26 cellular contexts compared by ENCODE assay signal in the genomic region with DNA sequence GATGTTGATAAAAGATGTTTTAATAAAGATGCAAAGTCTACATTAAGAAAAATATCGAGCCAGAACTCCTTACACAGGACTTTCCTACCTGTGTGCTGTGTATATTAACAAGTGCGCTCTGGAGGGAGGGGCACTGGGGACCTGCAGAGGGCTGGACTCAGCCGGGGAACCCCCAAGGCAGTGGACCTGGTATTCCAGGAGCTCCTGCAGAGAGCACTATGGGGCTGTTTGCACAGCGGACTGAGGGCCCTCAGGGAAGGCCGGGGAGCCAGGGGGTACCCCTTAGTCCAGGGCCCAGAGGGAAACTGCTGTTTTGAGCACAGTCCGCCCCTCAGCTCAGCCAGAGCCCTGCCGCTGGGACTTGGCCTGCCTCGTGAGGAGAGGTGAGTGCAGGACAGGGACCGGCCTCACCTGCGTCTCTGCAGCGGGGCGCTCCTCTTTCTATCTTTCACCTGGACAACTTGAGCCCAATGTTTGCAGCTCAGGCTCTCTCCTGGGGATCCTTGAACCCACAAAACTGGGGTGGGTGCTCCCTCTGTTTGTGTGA.
"Had no signal": no experiment of that assay in that cellular context is flagged by ENCODE, and none has a peak within 500 bp of the region (broad histone marks: within the 10 kb centered on the region; RNA-seq: fewer than 3 reads in every experiment).

No MANE protein-coding gene starts in this region.

- DNase-seq: activated CD4-positive, alpha-beta memory T cell treated with anti-CD3 and anti-CD28 coated beads, Interleukin-2, amount 10 ng/mL, durations not matched to agents 7 days and 5 days; activated CD4-positive, alpha-beta T cell treated with anti-CD3 and anti-CD28 coated beads, Interleukin-2, amount 10 ng/mL, durations not matched to agents 24 days and 14 days; activated gamma-delta T cell; activated naive CD4-positive, alpha-beta T cell treated with anti-CD3 and anti-CD28 coated beads, Interleukin-2, amount 50 U/mL, for 16 hours; activated naive CD8-positive, alpha-beta T cell treated with anti-CD3 and anti-CD28 coated beads, Interleukin-2, amount 50 U/mL, for 24 hours; body of pancreas; effector CD4-positive, alpha-beta T cell; erythroblast; foreskin fibroblast; heart right ventricle; immature natural killer cell; natural killer cell; pancreas; psoas muscle; spleen; stimulated activated CD4-positive, alpha-beta T cell treated with anti-CD3 and anti-CD28 coated beads, Interleukin-4, amount 100 ng/mL, for 1 hour; stimulated activated naive CD8-positive, alpha-beta T cell treated with anti-CD3 and anti-CD28 coated beads, Interleukin-15, Interleukin-2, amounts not matched to agents 100 U/mL and 50 U/mL, for 24 hours; substantia nigra; tibial artery had no signal

- H3K36me3 ChIP-seq: cardiac muscle cell, heart right ventricle, neutrophil, pancreas, right atrium auricular region, spleen, tibial artery had no signal

- H3K36me3 Mint-ChIP-seq: mesothelial cell of epicardium, natural killer cell had no signal

- H3K4me1 ChIP-seq: body of pancreas, heart right ventricle, pancreas, psoas muscle, right atrium auricular region, spleen, tibial artery had no signal

- H3K4me3 Mint-ChIP-seq: activated CD4-positive, alpha-beta memory T cell treated with anti-CD3 and anti-CD28 coated beads, Interleukin-2, amount 10 ng/mL, durations not matched to agents 7 days and 5 days; activated CD4-positive, alpha-beta T cell treated with anti-CD3 and anti-CD28 coated beads, Interleukin-2, amount 10 ng/mL, durations not matched to agents 24 days and 14 days; activated naive CD8-positive, alpha-beta T cell treated with anti-CD3 and anti-CD28 coated beads, Interleukin-2, amount 50 U/mL, for 24 hours; activated T-helper 1 cell treated with anti-CD3 and anti-CD28 coated beads, Interleukin-12 subunit alpha, Interleukin-12 subunit beta, Interleukin-2, Interleukin-4 antibody, amounts not matched to agents 30 ng/mL and 10 ng/mL and 1 ng/mL, durations not matched to agents 14 hours and 24 hours and 36 hours; immature natural killer cell; mesothelial cell of epicardium; natural killer cell had no signal

- H3K9me3 ChIP-seq: body of pancreas, neutrophil, pancreas, psoas muscle, right atrium auricular region, spleen, tibial artery had no signal

- H3K4me3 ChIP-seq: body of pancreas, cardiac muscle cell, heart right ventricle, pancreas, psoas muscle, right atrium auricular region, spleen, tibial artery had no signal

- H3K27ac ChIP-seq: body of pancreas, cardiac muscle cell, heart right ventricle, neutrophil, pancreas, psoas muscle, right atrium auricular region, spleen, tibial artery had no signal

- ATAC-seq: activated CD4-positive, CD25-positive, alpha-beta regulatory T cell treated with anti-CD3 and anti-CD28 coated beads, Interleukin-2, amount 50 U/mL, for 24 hours; activated naive CD8-positive, alpha-beta T cell treated with anti-CD3 and anti-CD28 coated beads, Interleukin-2, amount 50 U/mL, for 24 hours; body of pancreas; left lobe of liver; natural killer cell; pancreas; psoas muscle; stimulated activated naive CD8-positive, alpha-beta T cell treated with anti-CD3 and anti-CD28 coated beads, Interleukin-15, Interleukin-2, amounts not matched to agents 100 U/mL and 50 U/mL, for 24 hours had no signal

- H3K27ac Mint-ChIP-seq: activated CD4-positive, alpha-beta memory T cell treated with anti-CD3 and anti-CD28 coated beads, Interleukin-2, amount 10 ng/mL, durations not matched to agents 7 days and 5 days; activated naive CD8-positive, alpha-beta T cell treated with anti-CD3 and anti-CD28 coated beads, Interleukin-2, amount 50 U/mL, for 24 hours; activated T-helper 1 cell treated with anti-CD3 and anti-CD28 coated beads, Interleukin-12 subunit alpha, Interleukin-12 subunit beta, Interleukin-2, Interleukin-4 antibody, amounts not matched to agents 30 ng/mL and 10 ng/mL and 1 ng/mL, durations not matched to agents 14 hours and 24 hours and 36 hours; mesothelial cell of epicardium had no signal

- H3K9me3 Mint-ChIP-seq: activated CD4-positive, alpha-beta memory T cell treated with anti-CD3 and anti-CD28 coated beads, Interleukin-2, amount 10 ng/mL, durations not matched to agents 7 days and 5 days; activated CD4-positive, alpha-beta T cell treated with anti-CD3 and anti-CD28 coated beads, Interleukin-2, amount 10 ng/mL, durations not matched to agents 24 days and 14 days; activated naive CD8-positive, alpha-beta T cell treated with anti-CD3 and anti-CD28 coated beads, Interleukin-2, amount 50 U/mL, for 24 hours; activated T-helper 1 cell treated with anti-CD3 and anti-CD28 coated beads, Interleukin-12 subunit alpha, Interleukin-12 subunit beta, Interleukin-2, Interleukin-4 antibody, amounts not matched to agents 30 ng/mL and 10 ng/mL and 1 ng/mL, durations not matched to agents 14 hours and 24 hours and 36 hours; immature natural killer cell; natural killer cell had no signal

- H3K27me3 ChIP-seq: body of pancreas, cardiac muscle cell, neutrophil, pancreas, right atrium auricular region, tibial artery had no signal

- H3K27me3 Mint-ChIP-seq: activated CD4-positive, alpha-beta memory T cell treated with anti-CD3 and anti-CD28 coated beads, Interleukin-2, amount 10 ng/mL, durations not matched to agents 7 days and 5 days; activated CD4-positive, alpha-beta T cell treated with anti-CD3 and anti-CD28 coated beads, Interleukin-2, amount 10 ng/mL, durations not matched to agents 24 days and 14 days; activated naive CD8-positive, alpha-beta T cell treated with anti-CD3 and anti-CD28 coated beads, Interleukin-2, amount 50 U/mL, for 24 hours had no signal
